ENCODE assay signal across 19 cellular contexts in the genomic region with DNA sequence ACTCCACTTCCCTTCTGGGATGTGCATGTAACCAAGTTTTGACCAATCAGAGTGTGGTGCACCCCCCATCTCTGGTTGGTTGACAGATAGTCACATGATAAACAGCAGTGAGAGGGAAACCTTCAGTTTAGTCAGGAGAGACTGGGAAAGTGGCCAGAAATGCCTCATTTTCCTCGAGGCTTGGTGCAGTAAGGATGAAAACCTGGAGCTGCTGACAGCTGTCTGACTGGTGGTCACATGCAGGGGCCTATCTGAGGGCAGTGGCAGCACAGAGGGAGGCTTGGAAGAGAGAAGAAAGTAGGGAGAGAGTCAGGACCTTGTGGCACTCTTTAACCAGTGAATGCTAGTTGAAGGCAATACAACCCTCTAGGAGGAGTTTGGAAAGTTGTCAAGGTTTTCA.
DNase-seq lines count a peak whose midpoint lies in the region; ATAC-seq and TF ChIP-seq lines count a peak whose summit lies in the region.
"Had no signal": no experiment of that assay in that cellular context is flagged by ENCODE, and none has a peak within 500 bp of the region (broad histone marks: within the 10 kb centered on the region; RNA-seq: fewer than 3 reads in every experiment).

No MANE protein-coding gene starts in this region.

- H3K9me3 ChIP-seq in mesenchymal stem cell (ENCODE audit: control insufficient read depth, low read length), result no peaks in the 10 kb centered on the region
- H3K9me3 ChIP-seq: prostate gland, SK-N-SH, upper lobe of right lung had no signal

- TF ChIP-seq CTCF in cardiac fibroblast (IDR thresholded peaks at IDR 0.05; ENCODE audit: low read depth, low read length), result no peak

- no peak overlapping the region for H3K18ac ChIP-seq in mesenchymal stem cell (ENCODE audit: low read depth in 1 of 2, low read length in 2 of 2)

- H3K27me3 Mint-ChIP-seq in stimulated activated memory B cell treated with anti-CD40 and anti-IgM and Interleukin-4, amounts not matched to agents 10 μg/mL and 1 μg/mL and 100 μg/mL, for 72 hours, result no peaks in the 10 kb centered on the region
- H3K27me3 Mint-ChIP-seq: activated naive CD8-positive, alpha-beta T cell treated with anti-CD3 and anti-CD28 coated beads for 36 hours had no signal

- no peak overlapping the region for H4K91ac ChIP-seq in mesenchymal stem cell (ENCODE audit: low read length)

- H3K79me1 ChIP-seq in mesenchymal stem cell (replicated peaks; ENCODE audit: low read length, poor library complexity, severe bottlenecking), result no peaks in the 10 kb centered on the region

- H3K4me3 Mint-ChIP-seq in stimulated activated memory B cell treated with anti-CD40 and anti-IgM and Interleukin-4, amounts not matched to agents 10 μg/mL and 1 μg/mL and 100 μg/mL, for 72 hours, result no peak overlapping the region
- H3K4me3 Mint-ChIP-seq: activated naive CD8-positive, alpha-beta T cell treated with anti-CD3 and anti-CD28 coated beads for 36 hours; activated T-cell treated with anti-CD3 and anti-CD28 coated beads, Interleukin-2, amount 50 U/mL, for 24 hours; immature natural killer cell; natural killer cell treated with Interleukin-12 subunit alpha and Interleukin-12 subunit beta and Interleukin-15 and Interleukin-18, amount 100 ng/mL, for 72 hours; stimulated activated naive CD8-positive, alpha-beta T cell treated with anti-CD3 and anti-CD28 coated beads, Interleukin-15, Interleukin-2, amounts not matched to agents 100 ng/mL and 50 ng/mL, for 24 hours had no signal

- DNase-seq in EH (ENCODE audit: low read depth) (peak; percentile 28), NCI-H1694 treated with DMSO at 0.1 percent for 48 hours (lab: John Stamatoyannopoulos, UW) (peak; percentile 13), cardiac fibroblast (ENCODE audit: low read depth in 2 of 2) (peak; percentile 19 to 63), mesenchymal stem cell (peak; percentile 38), cortex of kidney (lab: John Stamatoyannopoulos, UW) (no peak), amniotic stem cell (lab: John Stamatoyannopoulos, UW) (no peak)
- DNase-seq: activated CD4-positive, alpha-beta T cell treated with anti-CD3 and anti-CD28 coated beads, Interleukin-2, amount 50 U/mL, for 1 hour; activated naive CD8-positive, alpha-beta T cell treated with anti-CD3 and anti-CD28 coated beads for 36 hours; activated T-cell treated with anti-CD3 and anti-CD28 coated beads, Interleukin-2, amount 50 U/mL, for 24 hours; GOT3; immature natural killer cell; NCI-H510A treated with DMSO at 0.1 percent for 48 hours; SK-N-SH; upper lobe of right lung had no signal

- no peak for ATAC-seq in GM18858 (IDR thresholded peaks at IDR 0.05; ENCODE audit: unreplicated experiment)
- no peak for ATAC-seq in stimulated activated memory B cell treated with anti-CD40 and anti-IgM and Interleukin-4, amounts not matched to agents 10 μg/mL and 1 μg/mL and 100 μg/mL, for 72 hours
- ATAC-seq: natural killer cell treated with Interleukin-12 subunit alpha and Interleukin-12 subunit beta and Interleukin-15 and Interleukin-18, amount 100 ng/mL, for 72 hours; upper lobe of right lung had no signal

- H3K36me3 Mint-ChIP-seq in stimulated activated memory B cell treated with anti-CD40 and anti-IgM and Interleukin-4, amounts not matched to agents 10 μg/mL and 1 μg/mL and 100 μg/mL, for 72 hours, result peaks cover 38% of the 10 kb centered on the region
- H3K36me3 Mint-ChIP-seq: natural killer cell treated with Interleukin-12 subunit alpha and Interleukin-12 subunit beta and Interleukin-15 and Interleukin-18, amount 100 ng/mL, for 72 hours had no signal

- no peak overlapping the region for H2BK15ac ChIP-seq in mesenchymal stem cell (ENCODE audit: low read depth, poor library complexity, severe bottlenecking)

- no peaks in the 10 kb centered on the region for H3K36me3 ChIP-seq in mesenchymal stem cell (ENCODE audit: control insufficient read depth in 1 of 2, insufficient read depth in 2 of 2, low read depth in 1 of 2, low read length in 2 of 2)
- H3K36me3 ChIP-seq: prostate gland, upper lobe of right lung had no signal

- H3K4ac ChIP-seq in mesenchymal stem cell (ENCODE audit: low read depth in 1 of 2, low read length in 2 of 2), result no peak overlapping the region

- H2BK5ac ChIP-seq in mesenchymal stem cell (ENCODE audit: low read depth, low read length, poor library complexity, severe bottlenecking), result no peak overlapping the region

- H3K4me2 ChIP-seq in mesenchymal stem cell (ENCODE audit: low read length, poor library complexity, severe bottlenecking), result no peak overlapping the region
- H3K4me2 ChIP-seq: SK-N-SH had no signal

- H2AFZ ChIP-seq in mesenchymal stem cell (ENCODE audit: low read depth, low read length), result no peak overlapping the region

- H3K9ac ChIP-seq in mesenchymal stem cell (ENCODE audit: low read length), result no peak overlapping the region
- H3K9ac ChIP-seq: SK-N-SH had no signal

- no peak overlapping the region for H3K23ac ChIP-seq in mesenchymal stem cell (ENCODE audit: low read length in 2 of 2)

- no peak overlapping the region for H2BK120ac ChIP-seq in mesenchymal stem cell (ENCODE audit: low read depth, low read length)

- no peak overlapping the region for H3K14ac ChIP-seq in mesenchymal stem cell (ENCODE audit: low read length in 2 of 2)

- no peak overlapping the region for H3K4me3 ChIP-seq in cardiac fibroblast (replicated peaks in 1 of 2; ENCODE audit: low read depth in 2 of 2, low read length in 2 of 2)
- no peak overlapping the region for H3K4me3 ChIP-seq in mesenchymal stem cell (ENCODE audit: insufficient read depth in 1 of 2, low read depth in 1 of 2, low read length in 2 of 2)
- H3K4me3 ChIP-seq: prostate gland, upper lobe of right lung had no signal

- H2BK12ac ChIP-seq in mesenchymal stem cell (ENCODE audit: low read length in 2 of 2), result no peak overlapping the region

- no peaks in the 10 kb centered on the region for H3K9me3 Mint-ChIP-seq in stimulated activated memory B cell treated with anti-CD40 and anti-IgM and Interleukin-4, amounts not matched to agents 10 μg/mL and 1 μg/mL and 100 μg/mL, for 72 hours
- H3K9me3 Mint-ChIP-seq: activated naive CD8-positive, alpha-beta T cell treated with anti-CD3 and anti-CD28 coated beads for 36 hours; activated T-cell treated with anti-CD3 and anti-CD28 coated beads, Interleukin-2, amount 50 U/mL, for 24 hours; immature natural killer cell; natural killer cell treated with Interleukin-12 subunit alpha and Interleukin-12 subunit beta and Interleukin-15 and Interleukin-18, amount 100 ng/mL, for 72 hours; stimulated activated naive CD8-positive, alpha-beta T cell treated with anti-CD3 and anti-CD28 coated beads, Interleukin-15, Interleukin-2, amounts not matched to agents 100 ng/mL and 50 ng/mL, for 24 hours had no signal

- no peak overlapping the region for H3K27ac Mint-ChIP-seq in stimulated activated memory B cell treated with anti-CD40 and anti-IgM and Interleukin-4, amounts not matched to agents 10 μg/mL and 1 μg/mL and 100 μg/mL, for 72 hours
- H3K27ac Mint-ChIP-seq: activated naive CD8-positive, alpha-beta T cell treated with anti-CD3 and anti-CD28 coated beads for 36 hours; activated T-cell treated with anti-CD3 and anti-CD28 coated beads, Interleukin-2, amount 50 U/mL, for 24 hours; immature natural killer cell; stimulated activated naive CD8-positive, alpha-beta T cell treated with anti-CD3 and anti-CD28 coated beads, Interleukin-15, Interleukin-2, amounts not matched to agents 100 ng/mL and 50 ng/mL, for 24 hours had no signal

- no peak overlapping the region for H4K8ac ChIP-seq in mesenchymal stem cell (ENCODE audit: low read length)

- H2AK5ac ChIP-seq in mesenchymal stem cell (ENCODE audit: low read length, severe bottlenecking), result no peak overlapping the region

- no peak overlapping the region for H3K27ac ChIP-seq in mesenchymal stem cell (ENCODE audit: low read length, poor library complexity, severe bottlenecking)
- H3K27ac ChIP-seq: prostate gland, upper lobe of right lung had no signal

- H3K4me1 ChIP-seq in mesenchymal stem cell (ENCODE audit: control insufficient read depth, insufficient read depth, low read depth, low read length), result no peaks in the 10 kb centered on the region
- H3K4me1 ChIP-seq: prostate gland, upper lobe of right lung had no signal

- 62% methylated on average over 1 of the region's 1 CpG for WGBS in mesenchymal stem cell

- peaks cover 13% of the 10 kb centered on the region for H3K4me1 Mint-ChIP-seq in stimulated activated memory B cell treated with anti-CD40 and anti-IgM and Interleukin-4, amounts not matched to agents 10 μg/mL and 1 μg/mL and 100 μg/mL, for 72 hours

- peaks cover 0 to 38% of the 10 kb centered on the region in 2 experiments for H3K27me3 ChIP-seq in mesenchymal stem cell (ENCODE audit: control insufficient read depth in 1 of 2, insufficient read depth in 1 of 2, low read length in 2 of 2)
- H3K27me3 ChIP-seq: upper lobe of right lung had no signal

Comparison
In these comparisons a context has a peak if more than half of its experiments do, and no peak if none do; other contexts are left out.
1. DNase-seq: peak in EH (single experiment), NCI-H1694 treated with DMSO at 0.1 percent for 48 hours (single experiment), cardiac fibroblast (2 of 2) and mesenchymal stem cell (single experiment); none in cortex of kidney (single experiment) and amniotic stem cell (single experiment).